ENCODE assay signal across 8 cellular contexts in genomic region chr1:17494114-17494729, GRCh38. TPM values are rescaled to one million over a fixed set of nuclear protein-coding genes. Genes with fewer than 3 reads are reported as not detected.
A peak's percentile ranks its signal among the peaks of the same experiment; 100 is the strongest.
DNase-seq lines count a peak whose midpoint lies in the region; ATAC-seq and TF ChIP-seq lines count a peak whose summit lies in the region.

No MANE protein-coding gene starts in this region.

- no peaks in the 10 kb centered on the region for H3K4me1 ChIP-seq in thoracic aorta (ENCODE audit: control insufficient read depth in 1 of 2, low read depth in 2 of 2)

- no peaks in the 10 kb centered on the region for H3K27me3 ChIP-seq in thoracic aorta (replicated peaks; ENCODE audit: insufficient read depth)

- TF ChIP-seq CTCF in omental fat pad (IDR thresholded peaks at IDR 0.05): peak in 2 of 3 donors; percentile 16 to 69
- TF ChIP-seq CTCF in thoracic aorta (IDR thresholded peaks at IDR 0.05): peak; percentile 85

- H3K4me3 ChIP-seq in thoracic aorta: no peak overlapping the region

- no peak overlapping the region for H3K4me3 Mint-ChIP-seq in activated T-helper 1 cell treated with anti-CD3 and anti-CD28 coated beads, Interleukin-12 subunit alpha, Interleukin-12 subunit beta, Interleukin-2, Interleukin-4 antibody, amounts not matched to agents 30 ng/mL and 10 ng/mL and 1 ng/mL, durations not matched to agents 14 hours and 24 hours and 36 hours

- no peak overlapping the region for H3K27ac Mint-ChIP-seq in activated T-helper 1 cell treated with anti-CD3 and anti-CD28 coated beads, Interleukin-12 subunit alpha, Interleukin-12 subunit beta, Interleukin-2, Interleukin-4 antibody, amounts not matched to agents 30 ng/mL and 10 ng/mL and 1 ng/mL, durations not matched to agents 14 hours and 24 hours and 36 hours

- no peaks in the 10 kb centered on the region for H3K9me3 ChIP-seq in thoracic aorta

- DNase-seq in COLO829 (ENCODE audit: low spot score) (peak; percentile 69), HPDE6-E6E7 (ENCODE audit: extremely low spot score) (peak; percentile 67), RPMI7951 (ENCODE audit: low read depth) (peak; percentile 66), fibroblast of the conjunctiva (ENCODE audit: low read depth) (peak; percentile 57), omental fat pad (ENCODE audit: low spot score) (peak; percentile 38), thoracic aorta (ENCODE audit: low spot score) (no peak), cortex of kidney (lab: John Stamatoyannopoulos, UW) (no peak)
- peak; percentile 45 for DNase-seq in activated T-helper 1 cell treated with anti-CD3 and anti-CD28 coated beads, Interleukin-12 subunit alpha, Interleukin-12 subunit beta, Interleukin-2, Interleukin-4 antibody, amounts not matched to agents 30 ng/mL and 10 ng/mL and 1 ng/mL, durations not matched to agents 14 hours and 24 hours and 36 hours (ENCODE audit: low spot score)

- H3K27me3 Mint-ChIP-seq in activated T-helper 1 cell treated with anti-CD3 and anti-CD28 coated beads, Interleukin-12 subunit alpha, Interleukin-12 subunit beta, Interleukin-2, Interleukin-4 antibody, amounts not matched to agents 30 ng/mL and 10 ng/mL and 1 ng/mL, durations not matched to agents 14 hours and 24 hours and 36 hours (ENCODE audit: insufficient read depth): no peaks in the 10 kb centered on the region

- intact Hi-C loops in activated T-helper 1 cell treated with anti-CD3 and anti-CD28 coated beads, Interleukin-12 subunit alpha, Interleukin-12 subunit beta, Interleukin-2, Interleukin-4 antibody, amounts not matched to agents 30 ng/mL and 10 ng/mL and 1 ng/mL, durations not matched to agents 14 hours and 24 hours and 36 hours (cut with micrococcal nuclease): loop anchor here (2.0 kb wide), 1 partner anchor 113 kb away; no protein-coding TSS in a partner anchor

- H3K27ac ChIP-seq in thoracic aorta: no peak overlapping the region

- H3K36me3 Mint-ChIP-seq in activated T-helper 1 cell treated with anti-CD3 and anti-CD28 coated beads, Interleukin-12 subunit alpha, Interleukin-12 subunit beta, Interleukin-2, Interleukin-4 antibody, amounts not matched to agents 30 ng/mL and 10 ng/mL and 1 ng/mL, durations not matched to agents 14 hours and 24 hours and 36 hours (ENCODE audit: low read depth): no peaks in the 10 kb centered on the region

- ATAC-seq in omental fat pad (ENCODE audit: low FRiP score): peak; percentile 81
- ATAC-seq in thoracic aorta (ENCODE audit: insufficient number of reproducible peaks, low FRiP score, low read depth): peak; percentile 45

- H3K36me3 ChIP-seq in thoracic aorta: no peaks in the 10 kb centered on the region

- no peaks in the 10 kb centered on the region for H3K4me1 Mint-ChIP-seq in activated T-helper 1 cell treated with anti-CD3 and anti-CD28 coated beads, Interleukin-12 subunit alpha, Interleukin-12 subunit beta, Interleukin-2, Interleukin-4 antibody, amounts not matched to agents 30 ng/mL and 10 ng/mL and 1 ng/mL, durations not matched to agents 14 hours and 24 hours and 36 hours (ENCODE audit: low read depth)

- H3K9me3 Mint-ChIP-seq in activated T-helper 1 cell treated with anti-CD3 and anti-CD28 coated beads, Interleukin-12 subunit alpha, Interleukin-12 subunit beta, Interleukin-2, Interleukin-4 antibody, amounts not matched to agents 30 ng/mL and 10 ng/mL and 1 ng/mL, durations not matched to agents 14 hours and 24 hours and 36 hours: no peaks in the 10 kb centered on the region

RNA-seq across cellular contexts. Expression of gene ARHGEF10L, which starts 45.3 kb away (rescaled TPM):
- total RNA-seq in RPMI7951 (2014; rRNA removed; shearing (Covaris generic)): 2.2 and 3.3 TPM in 2 replicates
- not detected in 2 replicates for total RNA-seq in activated T-helper 1 cell treated with anti-CD3 and anti-CD28 coated beads, Interleukin-12 subunit alpha, Interleukin-12 subunit beta, Interleukin-2, Interleukin-4 antibody, amounts not matched to agents 30 ng/mL and 10 ng/mL and 1 ng/mL, durations not matched to agents 14 hours and 24 hours and 36 hours
- total RNA-seq in omental fat pad: 10 to 100 TPM; 17.3 to 59.0 (median 39.9) TPM
- total RNA-seq in thoracic aorta: 100 to 1,000 TPM; 226 to 301 TPM

RNA-seq across cellular contexts. Expression of gene RCC2, which starts 54.7 kb away (rescaled TPM):
- total RNA-seq in RPMI7951 (2014; rRNA removed; shearing (Covaris generic)): 60.7 and 61.9 TPM in 2 replicates
- 238 and 246 TPM in 2 replicates for total RNA-seq in activated T-helper 1 cell treated with anti-CD3 and anti-CD28 coated beads, Interleukin-12 subunit alpha, Interleukin-12 subunit beta, Interleukin-2, Interleukin-4 antibody, amounts not matched to agents 30 ng/mL and 10 ng/mL and 1 ng/mL, durations not matched to agents 14 hours and 24 hours and 36 hours
- total RNA-seq in omental fat pad: 10 to 100 TPM; 20.9 to 44.4 (median 26.6) TPM
- total RNA-seq in thoracic aorta: 10 to 100 TPM; 18.4 to 27.7 TPM

Comparison
In these comparisons a context has a peak if more than half of its experiments do, and no peak if none do; other contexts are left out.
1. DNase-seq: peak in COLO829 (single experiment), HPDE6-E6E7 (single experiment), RPMI7951 (single experiment), activated T-helper 1 cell treated with anti-CD3 and anti-CD28 coated beads, Interleukin-12 subunit alpha, Interleukin-12 subunit beta, Interleukin-2, Interleukin-4 antibody, amounts not matched to agents 30 ng/mL and 10 ng/mL and 1 ng/mL, durations not matched to agents 14 hours and 24 hours and 36 hours (single experiment), fibroblast of the conjunctiva (single experiment) and omental fat pad (single experiment); none in thoracic aorta (single experiment) and cortex of kidney (single experiment).